10 cellular contexts compared by ENCODE assay signal in genomic region chr11:96279421-96280290, GRCh38.
DNase-seq lines count a peak whose midpoint lies in the region; ATAC-seq and TF ChIP-seq lines count a peak whose summit lies in the region.
"Had no signal": no experiment of that assay in that cellular context is flagged by ENCODE, and none has a peak within 500 bp of the region (broad histone marks: within the 10 kb centered on the region; RNA-seq: fewer than 3 reads in every experiment).

No MANE protein-coding gene starts in this region.

- H3K27me3 ChIP-seq in PC-3 (ENCODE audit: low read length) (no peaks in the 10 kb centered on the region), smooth muscle cell (ENCODE audit: low read depth) (no peaks in the 10 kb centered on the region)

- H3K36me3 ChIP-seq in PC-3 (ENCODE audit: low read depth, low read length) (no peaks in the 10 kb centered on the region), smooth muscle cell (ENCODE audit: low read depth) (no peaks in the 10 kb centered on the region)
- H3K36me3 ChIP-seq: prostate gland had no signal

- H3K4me1 ChIP-seq in PC-3 (ENCODE audit: insufficient read depth, low read length) = peaks cover 33% of the 10 kb centered on the region
- H3K4me1 ChIP-seq in smooth muscle cell (ENCODE audit: low read depth) = peaks cover 15% of the 10 kb centered on the region
- H3K4me1 ChIP-seq: prostate gland had no signal

- H3K9ac ChIP-seq in PC-3 (ENCODE audit: low read length) (no peak overlapping the region), smooth muscle cell (ENCODE audit: low read depth) (no peak overlapping the region)

- H3K27ac ChIP-seq in PC-3 (ENCODE audit: low read length) (peak overlapping the region; percentile 55), epithelial cell of prostate (peak overlapping the region; percentile 75), smooth muscle cell (ENCODE audit: low read depth) (peak overlapping the region; percentile 76)
- H3K27ac ChIP-seq: prostate gland had no signal

- no peak for TF ChIP-seq CTCF in PC-3 (conservative IDR thresholded peaks at IDR 0.05; ENCODE audit: low read depth, low read length)
- TF ChIP-seq CTCF in smooth muscle cell (IDR thresholded peaks at IDR 0.05; ENCODE audit: borderline replicate concordance, insufficient read depth, poor library complexity, severe bottlenecking) = no peak

- CTCF ChIA-PET in PC-3 (lab: Charles Lee) = interaction anchor here (0.5 to 1.3 kb wide), 4 partner anchors 13 to 430 kb away, joined by 3 to 6 read pairs (median 3); partner anchors contain the start of gene MAML2

- POLR2A ChIA-PET in PC-3 (lab: Charles Lee; ENCODE audit: unreplicated experiment) = no interaction called here

- no peak overlapping the region for H3K4me3 ChIP-seq in PC-3 (ENCODE audit: low read length)
- no peak overlapping the region for H3K4me3 ChIP-seq in smooth muscle cell
- H3K4me3 ChIP-seq: prostate gland had no signal

- H3K4me2 ChIP-seq in PC-3 (ENCODE audit: low read length) = peak overlapping the region; percentile 35
- H3K4me2 ChIP-seq in smooth muscle cell = peak overlapping the region; percentile 45

- H3F3A ChIP-seq in PC-3 (ENCODE audit: low read length, unreplicated experiment) (no peaks in the 10 kb centered on the region), smooth muscle cell (ENCODE audit: low read depth) (peaks cover 19% of the 10 kb centered on the region)

- no peaks in the 10 kb centered on the region for H3K9me2 ChIP-seq in PC-3 (replicated peaks; ENCODE audit: low read length)

- H4K20me1 ChIP-seq in PC-3 (ENCODE audit: low read length) = no peaks in the 10 kb centered on the region
- H4K20me1 ChIP-seq in smooth muscle cell (ENCODE audit: low read depth) = peaks cover 48% of the 10 kb centered on the region

- intact Hi-C loops in PC-3 (cut with micrococcal nuclease) = no loop called here

- no peaks in the 10 kb centered on the region for H3K79me2 ChIP-seq in PC-3 (ENCODE audit: low read length)
- H3K79me2 ChIP-seq in smooth muscle cell (ENCODE audit: low read depth) = peaks cover 96% of the 10 kb centered on the region

- peak; percentile 84 for DNase-seq in PC-3
- peak; percentile 85 for DNase-seq in epithelial cell of prostate (ENCODE audit: low read depth, low spot score)
- DNase-seq in smooth muscle cell (lab: John Stamatoyannopoulos, UW; ENCODE audit: unreplicated experiment) = no peak
- no peak for DNase-seq in stimulated activated naive CD4-positive, alpha-beta T cell (lab: John Stamatoyannopoulos, UW)
- DNase-seq: activated CD4-positive, alpha-beta T cell treated with anti-CD3 and anti-CD28 coated beads, Interleukin-2, amount 10 ng/mL, durations not matched to agents 24 days and 14 days; central memory CD4-positive, alpha-beta T cell had no signal

- ATAC-seq in GM21529 (IDR thresholded peaks at IDR 0.05; ENCODE audit: unreplicated experiment) = peak; percentile 43
- peak; percentile 96 for ATAC-seq in PC-3
- no peak for ATAC-seq in HG02870 (IDR thresholded peaks at IDR 0.05; ENCODE audit: unreplicated experiment)
- ATAC-seq in GM21515 (IDR thresholded peaks at IDR 0.05; ENCODE audit: unreplicated experiment) = no peak

- no peaks in the 10 kb centered on the region for H3K9me3 ChIP-seq in PC-3 (ENCODE audit: low read length)
- H3K9me3 ChIP-seq in smooth muscle cell (replicated peaks; ENCODE audit: low read depth) = no peaks in the 10 kb centered on the region
- H3K9me3 ChIP-seq: prostate gland had no signal

- no TSS peak for BruUV-seq in PC-3 (replicated peaks; lab: Mats Ljungman, UMichigan)

- H2AFZ ChIP-seq in PC-3 (ENCODE audit: low read length) (no peak overlapping the region), smooth muscle cell (ENCODE audit: low read depth) (no peak overlapping the region)

Comparison
In these comparisons a context has a peak if more than half of its experiments do, and no peak if none do; other contexts are left out.
1. ATAC-seq: peak in GM21529 (single experiment) and PC-3 (single experiment); none in HG02870 (single experiment) and GM21515 (single experiment).
2. DNase-seq: peak in PC-3 (single experiment) and epithelial cell of prostate (single experiment); none in smooth muscle cell (single experiment) and stimulated activated naive CD4-positive, alpha-beta T cell (0 of 6).
3. Peak in every context shown above with its lines, with median percentiles within 50 percentile points of each other: H3K27ac ChIP-seq.